16 cellular contexts compared by ENCODE assay signal in genomic region chr13:87344176-87344575, GRCh38.
"Had no signal": no experiment of that assay in that cellular context is flagged by ENCODE, and none has a peak within 500 bp of the region (broad histone marks: within the 10 kb centered on the region; RNA-seq: fewer than 3 reads in every experiment).

No MANE protein-coding gene starts in this region.

- H3K4me3 ChIP-seq: adrenal gland, lower lobe of right lung, upper lobe of left lung had no signal

- H3K36me3 ChIP-seq: adrenal gland, lower lobe of right lung, upper lobe of left lung had no signal

- H3K27me3 Mint-ChIP-seq: activated naive CD4-positive, alpha-beta T cell treated with anti-CD3 and anti-CD28 coated beads, Interleukin-2, amount 10 ng/mL, durations not matched to agents 7 days and 5 days; activated T-helper 17 cell treated with anti-CD3 and anti-CD28 coated beads, Interleukin-2, amount 50 U/mL, for 72 hours; stimulated activated naive CD8-positive, alpha-beta T cell treated with anti-CD3 and anti-CD28 coated beads, Interleukin-15, amount 100 ng/mL, for 72 hours had no signal

- H3K36me3 Mint-ChIP-seq: activated naive CD4-positive, alpha-beta T cell treated with anti-CD3 and anti-CD28 coated beads, Interleukin-2, amount 10 ng/mL, durations not matched to agents 7 days and 5 days; brain had no signal

- H3K9me3 ChIP-seq: adrenal gland, lower lobe of right lung, upper lobe of left lung had no signal

- FAIRE-seq: endothelial cell of umbilical vein had no signal

- H3K27ac Mint-ChIP-seq: activated naive CD4-positive, alpha-beta T cell treated with anti-CD3 and anti-CD28 coated beads, Interleukin-2, amount 10 ng/mL, durations not matched to agents 7 days and 5 days; activated T-helper 17 cell treated with anti-CD3 and anti-CD28 coated beads, Interleukin-2, amount 50 U/mL, for 72 hours; brain; stimulated activated naive CD8-positive, alpha-beta T cell treated with anti-CD3 and anti-CD28 coated beads, Interleukin-15, amount 100 ng/mL, for 72 hours had no signal

- H3K4me3 Mint-ChIP-seq: activated naive CD4-positive, alpha-beta T cell treated with anti-CD3 and anti-CD28 coated beads, Interleukin-2, amount 10 ng/mL, durations not matched to agents 7 days and 5 days; activated T-helper 17 cell treated with anti-CD3 and anti-CD28 coated beads, Interleukin-2, amount 50 U/mL, for 72 hours; brain; neural crest cell; stimulated activated naive CD8-positive, alpha-beta T cell treated with anti-CD3 and anti-CD28 coated beads, Interleukin-15, amount 100 ng/mL, for 72 hours had no signal

- H3K4me1 ChIP-seq: adrenal gland, lower lobe of right lung, upper lobe of left lung had no signal

- H3K4me1 Mint-ChIP-seq: activated naive CD4-positive, alpha-beta T cell treated with anti-CD3 and anti-CD28 coated beads, Interleukin-2, amount 10 ng/mL, durations not matched to agents 7 days and 5 days; activated T-helper 17 cell treated with anti-CD3 and anti-CD28 coated beads, Interleukin-2, amount 50 U/mL, for 72 hours; brain; neural crest cell; stimulated activated naive CD8-positive, alpha-beta T cell treated with anti-CD3 and anti-CD28 coated beads, Interleukin-15, amount 100 ng/mL, for 72 hours had no signal

- H3K27ac ChIP-seq: adrenal gland, lower lobe of right lung, upper lobe of left lung had no signal

- H3K27me3 ChIP-seq: adrenal gland, upper lobe of left lung had no signal

- ATAC-seq: activated T-helper 17 cell treated with anti-CD3 and anti-CD28 coated beads, Interleukin-2, amount 50 U/mL, for 72 hours; left colon; lower lobe of right lung; sciatic nerve; stimulated activated naive CD8-positive, alpha-beta T cell treated with anti-CD3 and anti-CD28 coated beads, Interleukin-15, amount 100 ng/mL, for 72 hours had no signal

- H3K9me3 Mint-ChIP-seq: brain had no signal

- DNase-seq: activated CD4-positive, CD25-positive, alpha-beta regulatory T cell treated with anti-CD3 and anti-CD28 coated beads, Interleukin-2, amount 50 U/mL, for 72 hours; activated naive CD4-positive, alpha-beta T cell treated with anti-CD3 and anti-CD28 coated beads, Interleukin-2, amount 10 ng/mL, durations not matched to agents 7 days and 5 days; activated T-cell treated with anti-CD3 and anti-CD28 coated beads for 4 hours; adrenal gland; cortex of kidney; effector CD4-positive, alpha-beta T cell; foreskin fibroblast; left colon; lower lobe of right lung; stimulated activated naive CD8-positive, alpha-beta T cell treated with anti-CD3 and anti-CD28 coated beads, Interleukin-15, amount 100 ng/mL, for 72 hours; upper lobe of left lung had no signal
